ENCODE assay signal across 11 cellular contexts in genomic region chr18:55337908-55338521, GRCh38.
DNase-seq lines count a peak whose midpoint lies in the region; ATAC-seq and TF ChIP-seq lines count a peak whose summit lies in the region.
"Had no signal": no experiment of that assay in that cellular context is flagged by ENCODE, and none has a peak within 500 bp of the region (broad histone marks: within the 10 kb centered on the region; RNA-seq: fewer than 3 reads in every experiment).

No MANE protein-coding gene starts in this region.

- no peaks in the 10 kb centered on the region for H3K27me3 ChIP-seq in Peyer's patch
- no peaks in the 10 kb centered on the region for H3K27me3 ChIP-seq in heart left ventricle
- H3K27me3 ChIP-seq in sigmoid colon: no peaks in the 10 kb centered on the region

- ATAC-seq in GM18870 (IDR thresholded peaks at IDR 0.05; ENCODE audit: unreplicated experiment): peak; percentile 69
- peak; percentile 43 to 87 (median 82) for ATAC-seq in heart left ventricle
- ATAC-seq in GM18867 (IDR thresholded peaks at IDR 0.05; ENCODE audit: unreplicated experiment): no peak
- no peak for ATAC-seq in GM19023 (IDR thresholded peaks at IDR 0.05; ENCODE audit: unreplicated experiment)

- H3K4me1 Mint-ChIP-seq in activated CD4-positive, alpha-beta T cell treated with anti-CD3 and anti-CD28 coated beads, Interleukin-2, amount 10 ng/mL, durations not matched to agents 7 days and 5 days: no peaks in the 10 kb centered on the region
- H3K4me1 Mint-ChIP-seq in type B pancreatic cell (ENCODE audit: unreplicated experiment): peaks cover 30% of the 10 kb centered on the region
- H3K4me1 Mint-ChIP-seq: activated CD4-positive, alpha-beta T cell treated with anti-CD3 and anti-CD28 coated beads, Interleukin-2, amount 10 ng/mL, durations not matched to agents 24 days and 14 days had no signal

- H3K27ac ChIP-seq in Peyer's patch (peak overlapping the region; percentile 21 to 61 (median 58)), heart left ventricle (peak overlapping the region; percentile 24 to 90 (median 84)), sigmoid colon (peak overlapping the region; percentile 71 to 75 (median 72))
- H3K27ac ChIP-seq: epithelial cell of prostate had no signal

- H3K9me3 Mint-ChIP-seq in activated CD4-positive, alpha-beta T cell treated with anti-CD3 and anti-CD28 coated beads, Interleukin-2, amount 10 ng/mL, durations not matched to agents 7 days and 5 days: no peaks in the 10 kb centered on the region
- H3K9me3 Mint-ChIP-seq in type B pancreatic cell: no peaks in the 10 kb centered on the region
- H3K9me3 Mint-ChIP-seq: activated CD4-positive, alpha-beta T cell treated with anti-CD3 and anti-CD28 coated beads, Interleukin-2, amount 10 ng/mL, durations not matched to agents 24 days and 14 days had no signal

- peaks cover 13% of the 10 kb centered on the region for H3K27me3 Mint-ChIP-seq in activated CD4-positive, alpha-beta T cell treated with anti-CD3 and anti-CD28 coated beads, Interleukin-2, amount 10 ng/mL, durations not matched to agents 7 days and 5 days
- no peaks in the 10 kb centered on the region for H3K27me3 Mint-ChIP-seq in type B pancreatic cell

- H3K9me3 ChIP-seq in Peyer's patch: no peaks in the 10 kb centered on the region
- H3K9me3 ChIP-seq in heart left ventricle: no peaks in the 10 kb centered on the region
- no peaks in the 10 kb centered on the region for H3K9me3 ChIP-seq in sigmoid colon

- no peak overlapping the region for H3K4me3 ChIP-seq in Peyer's patch
- peak overlapping the region in 8 of 12 donors; percentile 5 to 41 (median 33) for H3K4me3 ChIP-seq in heart left ventricle
- H3K4me3 ChIP-seq in sigmoid colon: peak overlapping the region in 1 of 4 donors; percentile 3

- no peak overlapping the region for H3K4me3 Mint-ChIP-seq in activated CD4-positive, alpha-beta T cell treated with anti-CD3 and anti-CD28 coated beads, Interleukin-2, amount 10 ng/mL, durations not matched to agents 7 days and 5 days
- no peak overlapping the region for H3K4me3 Mint-ChIP-seq in type B pancreatic cell
- H3K4me3 Mint-ChIP-seq: activated CD4-positive, alpha-beta T cell treated with anti-CD3 and anti-CD28 coated beads, Interleukin-2, amount 10 ng/mL, durations not matched to agents 24 days and 14 days had no signal

- H3K36me3 ChIP-seq in Peyer's patch (no peaks in the 10 kb centered on the region), heart left ventricle (no peaks in the 10 kb centered on the region), sigmoid colon (no peaks in the 10 kb centered on the region)

- POLR2A ChIA-PET in activated CD4-positive, alpha-beta T cell treated with anti-CD3 and anti-CD28 coated beads, Interleukin-2, amount 10 ng/mL, durations not matched to agents 7 days and 5 days (lab: Charles Lee): no interaction called here

- no peaks in the 10 kb centered on the region for H3K36me3 Mint-ChIP-seq in activated CD4-positive, alpha-beta T cell treated with anti-CD3 and anti-CD28 coated beads, Interleukin-2, amount 10 ng/mL, durations not matched to agents 7 days and 5 days (ENCODE audit: low read depth)
- no peaks in the 10 kb centered on the region for H3K36me3 Mint-ChIP-seq in type B pancreatic cell

- no peak overlapping the region for H3K27ac Mint-ChIP-seq in activated CD4-positive, alpha-beta T cell treated with anti-CD3 and anti-CD28 coated beads, Interleukin-2, amount 10 ng/mL, durations not matched to agents 7 days and 5 days
- no peak overlapping the region for H3K27ac Mint-ChIP-seq in type B pancreatic cell
- H3K27ac Mint-ChIP-seq: activated CD4-positive, alpha-beta T cell treated with anti-CD3 and anti-CD28 coated beads, Interleukin-2, amount 10 ng/mL, durations not matched to agents 24 days and 14 days had no signal

- no peak for DNase-seq in Peyer's patch
- peak; percentile 33 to 60 (median 44) for DNase-seq in heart left ventricle
- DNase-seq in sigmoid colon: peak; percentile 69
- no peak for DNase-seq in activated CD4-positive, alpha-beta T cell treated with anti-CD3 and anti-CD28 coated beads, Interleukin-2, amount 10 ng/mL, durations not matched to agents 7 days and 5 days
- DNase-seq in type B pancreatic cell (ENCODE audit: extremely low spot score, unreplicated experiment): no peak
- DNase-seq: activated CD4-positive, alpha-beta T cell treated with anti-CD3 and anti-CD28 coated beads, Interleukin-2, amount 10 ng/mL, durations not matched to agents 24 days and 14 days; NCI-H2029 had no signal

- TF ChIP-seq EP300 in sigmoid colon (IDR thresholded peaks at IDR 0.05): no peak

- TF ChIP-seq POLR2A in Peyer's patch (IDR thresholded peaks at IDR 0.05) (no peak), heart left ventricle (IDR thresholded peaks at IDR 0.05) (peak in 1 of 2 donors; percentile 43), sigmoid colon (IDR thresholded peaks at IDR 0.05) (no peak)

- WGBS in heart left ventricle, 4 donors: 22 to 33% (median 29%) methylated on average over 13 of the region's 13 CpGs
- 58 to 73% methylated on average over 13 of the region's 13 CpGs for WGBS in sigmoid colon, 2 donors

- CTCF ChIA-PET in activated CD4-positive, alpha-beta T cell treated with anti-CD3 and anti-CD28 coated beads, Interleukin-2, amount 10 ng/mL, durations not matched to agents 7 days and 5 days (lab: Charles Lee): no interaction called here

- H3K4me1 ChIP-seq in Peyer's patch (peaks cover 0 to 10% (median 0%) of the 10 kb centered on the region in 4 donors), heart left ventricle (peaks cover 4 to 71% (median 37%) of the 10 kb centered on the region in 12 donors), sigmoid colon (peaks cover 0 to 30% (median 15%) of the 10 kb centered on the region in 4 donors)

- no peak for TF ChIP-seq CTCF in Peyer's patch (IDR thresholded peaks at IDR 0.05)
- no peak for TF ChIP-seq CTCF in heart left ventricle (IDR thresholded peaks at IDR 0.05)
- TF ChIP-seq CTCF in sigmoid colon (IDR thresholded peaks at IDR 0.05): no peak
- TF ChIP-seq CTCF in type B pancreatic cell (conservative IDR thresholded peaks at IDR 0.05): no peak

- intact Hi-C loops in heart left ventricle (cut with DNase I): loop anchor here in 5 of 10 donors (5.0 to 10.0 kb wide), 5 partner anchors 64 to 249 kb away; partner anchors contain the start of gene TCF4 (in 3 of the 5)
- intact Hi-C loops in sigmoid colon (cut with DNase I): loop anchor here (5.0 kb wide), 2 partner anchors 101 to 444 kb away; no protein-coding TSS in a partner anchor

Comparison
In these comparisons a context has a peak if more than half of its experiments do, and no peak if none do; other contexts are left out.
1. ATAC-seq: peak in GM18870 (single experiment) and heart left ventricle (4 of 4); none in GM18867 (single experiment) and GM19023 (single experiment).
2. DNase-seq: peak in heart left ventricle (5 of 5) and sigmoid colon (single experiment); none in Peyer's patch (0 of 3), activated CD4-positive, alpha-beta T cell treated with anti-CD3 and anti-CD28 coated beads, Interleukin-2, amount 10 ng/mL, durations not matched to agents 7 days and 5 days (single experiment) and type B pancreatic cell (single experiment).
3. H3K4me3 ChIP-seq: peak in heart left ventricle (8 of 12); none in Peyer's patch (0 of 4).
4. Peak in every context shown above with its lines, with median percentiles within 50 percentile points of each other: H3K27ac ChIP-seq.